Comparison of ENCODE assay signal across 1 cellular context in genomic region chr2:46122318-46122970, GRCh38.
TF ChIP-seq lines count a peak whose summit lies in the region.

No MANE protein-coding gene starts in this region.

TF ChIP-seq in SK-N-SH treated with all-trans-retinoic acid at 6 μM for 48 hours, 23 proteins besides CTCF, POLR2A, EP300 and RAD21 (continued from another document):
- TF ChIP-seq TSHZ2 (CRISPR knock-in tag; IDR thresholded peaks at IDR 0.05) (no peak), ZFP3 (CRISPR knock-in tag; IDR thresholded peaks at IDR 0.05) (no peak), ZNF70 (CRISPR knock-in tag; IDR thresholded peaks at IDR 0.05) (no peak), ZNF8 (CRISPR knock-in tag; IDR thresholded peaks at IDR 0.05) (no peak), ESRRG (CRISPR knock-in tag; IDR thresholded peaks at IDR 0.05) (no peak)
